In genomic region chr11:17923213-17923612, GRCh38 we compare ENCODE assay signal across 15 cellular contexts.
DNase-seq lines count a peak whose midpoint lies in the region; TF ChIP-seq lines count a peak whose summit lies in the region.
"Had no signal": no experiment of that assay in that cellular context is flagged by ENCODE, and none has a peak within 500 bp of the region (broad histone marks: within the 10 kb centered on the region; RNA-seq: fewer than 3 reads in every experiment).

No MANE protein-coding gene starts in this region.

- H3K9me3 ChIP-seq in left ventricle myocardium inferior (replicated peaks) (no peaks in the 10 kb centered on the region), uterus (no peaks in the 10 kb centered on the region), SJCRH30 (replicated peaks) (no peaks in the 10 kb centered on the region)

- H3K4me3 ChIP-seq in left ventricle myocardium inferior, result no peak overlapping the region
- no peak overlapping the region for H3K4me3 ChIP-seq in uterus
- no peak overlapping the region for H3K4me3 ChIP-seq in SJCRH30
- H3K4me3 ChIP-seq: lung had no signal

- peaks cover 46% of the 10 kb centered on the region for H3K4me1 Mint-ChIP-seq in chondrocyte (ENCODE audit: low read depth)
- H3K4me1 Mint-ChIP-seq in T-helper 2 cell treated with Interferon-gamma antibody and Interleukin-4, amounts not matched to agents 5 μg/mL and 100 μg/mL, for 36 hours (ENCODE audit: low read depth), result peaks cover 5% of the 10 kb centered on the region
- H3K4me1 Mint-ChIP-seq: activated B cell treated with CpG ODN at 0.5 μM for 24 hours had no signal

- H3K4me1 ChIP-seq in left ventricle myocardium inferior, result peaks cover 26% of the 10 kb centered on the region
- no peaks in the 10 kb centered on the region for H3K4me1 ChIP-seq in uterus
- H3K4me1 ChIP-seq in SJCRH30, result peaks cover 8% of the 10 kb centered on the region

- H3K9me3 Mint-ChIP-seq in chondrocyte (ENCODE audit: low read depth), result no peaks in the 10 kb centered on the region
- H3K9me3 Mint-ChIP-seq in T-helper 2 cell treated with Interferon-gamma antibody and Interleukin-4, amounts not matched to agents 5 μg/mL and 100 μg/mL, for 36 hours, result no peaks in the 10 kb centered on the region
- H3K9me3 Mint-ChIP-seq: activated B cell treated with CpG ODN at 0.5 μM for 24 hours, H9, nephron progenitor cell had no signal

- no peak overlapping the region for H3K27ac ChIP-seq in left ventricle myocardium inferior (replicated peaks)
- no peak overlapping the region for H3K27ac ChIP-seq in uterus
- no peak overlapping the region for H3K27ac ChIP-seq in SJCRH30

- H3K27me3 ChIP-seq in left ventricle myocardium inferior (ENCODE audit: low read depth) (no peaks in the 10 kb centered on the region), uterus (no peaks in the 10 kb centered on the region), SJCRH30 (no peaks in the 10 kb centered on the region)

- peaks cover 7% of the 10 kb centered on the region for H3K36me3 Mint-ChIP-seq in chondrocyte (ENCODE audit: low read depth)
- peaks cover 13% of the 10 kb centered on the region for H3K36me3 Mint-ChIP-seq in T-helper 2 cell treated with Interferon-gamma antibody and Interleukin-4, amounts not matched to agents 5 μg/mL and 100 μg/mL, for 36 hours (ENCODE audit: low read depth)

- no peak for TF ChIP-seq POLR2A in uterus (IDR thresholded peaks at IDR 0.05)

- H3K27me3 Mint-ChIP-seq in chondrocyte (ENCODE audit: low read depth), result no peaks in the 10 kb centered on the region
- H3K27me3 Mint-ChIP-seq in T-helper 2 cell treated with Interferon-gamma antibody and Interleukin-4, amounts not matched to agents 5 μg/mL and 100 μg/mL, for 36 hours (ENCODE audit: low read depth), result no peaks in the 10 kb centered on the region
- H3K27me3 Mint-ChIP-seq: activated B cell treated with CpG ODN at 0.5 μM for 24 hours, T-helper 17 cell had no signal

- H3K4me3 Mint-ChIP-seq in chondrocyte (ENCODE audit: unreplicated experiment), result no peak overlapping the region
- no peak overlapping the region for H3K4me3 Mint-ChIP-seq in T-helper 2 cell treated with Interferon-gamma antibody and Interleukin-4, amounts not matched to agents 5 μg/mL and 100 μg/mL, for 36 hours
- H3K4me3 Mint-ChIP-seq: activated B cell treated with CpG ODN at 0.5 μM for 24 hours, H9, nephron progenitor cell, T-helper 17 cell had no signal

- no peak for TF ChIP-seq CTCF in chondrocyte (IDR thresholded peaks at IDR 0.05)
- TF ChIP-seq CTCF in left ventricle myocardium inferior (IDR thresholded peaks at IDR 0.05; ENCODE audit: borderline replicate concordance), result no peak
- TF ChIP-seq CTCF in uterus (IDR thresholded peaks at IDR 0.05), result no peak

- DNase-seq in ELF-1 (ENCODE audit: low read depth, low spot score), result peak; percentile 18
- no peak for DNase-seq in chondrocyte (ENCODE audit: low spot score)
- peak; percentile 38 for DNase-seq in left ventricle myocardium inferior
- peak; percentile 28 for DNase-seq in pons (ENCODE audit: low spot score)
- DNase-seq in uterus, result no peak
- no peak for DNase-seq in SJCRH30
- DNase-seq in iPS-NIHi11 (ENCODE audit: low spot score), result no peak
- DNase-seq in T-helper 2 cell treated with Interferon-gamma antibody and Interleukin-4, amounts not matched to agents 5 μg/mL and 100 μg/mL, for 36 hours (ENCODE audit: low spot score), result no peak
- DNase-seq: activated B cell treated with CpG ODN at 0.5 μM for 24 hours, amniotic stem cell, H9, NCI-H146, nephron progenitor cell, T-helper 17 cell had no signal

- peak overlapping the region; percentile 50 for H3K27ac Mint-ChIP-seq in chondrocyte (ENCODE audit: unreplicated experiment)
- no peak overlapping the region for H3K27ac Mint-ChIP-seq in T-helper 2 cell treated with Interferon-gamma antibody and Interleukin-4, amounts not matched to agents 5 μg/mL and 100 μg/mL, for 36 hours
- H3K27ac Mint-ChIP-seq: activated B cell treated with CpG ODN at 0.5 μM for 24 hours, T-helper 17 cell had no signal

- H3K36me3 ChIP-seq in left ventricle myocardium inferior (peaks cover under 1% of the 10 kb centered on the region), uterus (no peaks in the 10 kb centered on the region), SJCRH30 (no peaks in the 10 kb centered on the region)

- intact Hi-C loops in left ventricle myocardium inferior (cut with micrococcal nuclease) (no loop called here), uterus (cut with DNase I; ENCODE audit: low total_unique reads) (no loop called here)

Comparison
In these comparisons a context has a peak if more than half of its experiments do, and no peak if none do; other contexts are left out.
1. DNase-seq: peak in ELF-1 (single experiment), left ventricle myocardium inferior (single experiment) and pons (single experiment); none in chondrocyte (single experiment), uterus (0 of 2), SJCRH30 (0 of 2), iPS-NIHi11 (single experiment) and T-helper 2 cell treated with Interferon-gamma antibody and Interleukin-4, amounts not matched to agents 5 μg/mL and 100 μg/mL, for 36 hours (single experiment).